Comparison of ENCODE assay signal across 8 cellular contexts in the genomic region with DNA sequence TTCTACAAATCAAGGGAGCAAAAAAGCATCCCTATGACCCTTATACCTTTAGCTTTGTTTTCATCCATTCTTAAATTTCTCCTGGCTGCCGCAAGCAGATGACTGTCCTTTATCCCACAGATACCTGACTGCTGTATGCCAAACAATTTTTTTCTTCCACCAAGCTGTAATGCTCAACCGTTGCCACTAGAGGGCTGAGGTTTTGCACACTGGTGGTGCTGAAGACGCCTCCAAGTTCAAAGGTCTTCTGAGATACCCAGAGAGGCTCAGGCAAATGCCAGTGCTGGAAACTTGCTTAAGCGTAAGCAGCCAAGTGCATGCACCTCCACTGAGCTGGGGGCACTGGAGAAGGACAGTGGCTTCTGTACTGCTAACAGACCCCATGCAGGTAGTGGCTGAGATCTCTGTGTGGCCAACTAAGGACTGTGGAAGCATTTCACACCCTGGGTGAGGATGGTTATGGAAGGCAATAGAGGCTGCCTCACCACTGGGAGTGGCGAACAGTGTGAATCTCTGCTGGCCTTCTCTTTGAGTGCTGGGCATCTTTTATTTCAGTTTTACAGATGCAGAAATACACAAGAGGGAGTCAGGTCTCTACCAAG. TPM values are rescaled to one million over a fixed set of nuclear protein-coding genes. Genes with fewer than 3 reads are reported as not detected.
DNase-seq lines count a peak whose midpoint lies in the region; ATAC-seq and TF ChIP-seq lines count a peak whose summit lies in the region.

No MANE protein-coding gene starts in this region.

- TF ChIP-seq POLR2A in spleen (IDR thresholded peaks at IDR 0.05), result no peak

- H3K9me2 ChIP-seq in SU-DHL-6 (replicated peaks; ENCODE audit: insufficient read depth, low read length), result no peaks in the 10 kb centered on the region

- H3K4me3 ChIP-seq in SU-DHL-6 (ENCODE audit: insufficient read depth, low read length, poor library complexity, severe bottlenecking) (no peak overlapping the region), spleen (no peak overlapping the region)

- H3K36me3 ChIP-seq in SU-DHL-6 (ENCODE audit: low read length) (no peaks in the 10 kb centered on the region), spleen (no peaks in the 10 kb centered on the region)

- no peak overlapping the region for H3K27ac Mint-ChIP-seq in activated naive CD8-positive, alpha-beta T cell treated with anti-CD3 and anti-CD28 coated beads for 36 hours

- no peaks in the 10 kb centered on the region for H3K27me3 Mint-ChIP-seq in activated naive CD8-positive, alpha-beta T cell treated with anti-CD3 and anti-CD28 coated beads for 36 hours

- H3F3A ChIP-seq in SU-DHL-6 (ENCODE audit: insufficient read depth), result no peaks in the 10 kb centered on the region

- no peak overlapping the region for H3K9ac ChIP-seq in SU-DHL-6 (ENCODE audit: low read length)

- ATAC-seq in GM21528 (IDR thresholded peaks at IDR 0.05; ENCODE audit: low FRiP score, unreplicated experiment) (peak; percentile 81), HG03457 (IDR thresholded peaks at IDR 0.05; ENCODE audit: unreplicated experiment) (no peak)

- no peak overlapping the region for H3K4me3 Mint-ChIP-seq in activated naive CD8-positive, alpha-beta T cell treated with anti-CD3 and anti-CD28 coated beads for 36 hours

- H3K4me1 ChIP-seq in spleen, result peaks cover 0 to 6% (median 2%) of the 10 kb centered on the region in 6 donors

- no peaks in the 10 kb centered on the region for H4K20me1 ChIP-seq in SU-DHL-6 (ENCODE audit: low read depth, low read length)

- no peaks in the 10 kb centered on the region for H3K79me2 ChIP-seq in SU-DHL-6 (ENCODE audit: insufficient read depth, low read length)

- H3K27me3 ChIP-seq in SU-DHL-6 (ENCODE audit: low read length) (no peaks in the 10 kb centered on the region), spleen (replicated peaks in 1 of 7) (peaks cover 0 to 17% (median 0%) of the 10 kb centered on the region in 7 donors)

- DNase-seq in DMS53 treated with DMSO at 0.1 percent for 48 hours (lab: John Stamatoyannopoulos, UW; ENCODE audit: unreplicated experiment) (peak; percentile 55), LHCN-M2 (ENCODE audit: low read depth) (peak; percentile 56), hepatic stellate cell (ENCODE audit: low spot score) (peak; percentile 54), spleen (no peak)
- DNase-seq in activated naive CD8-positive, alpha-beta T cell treated with anti-CD3 and anti-CD28 coated beads for 36 hours, result peak; percentile 49

- H3K4me1 Mint-ChIP-seq in activated naive CD8-positive, alpha-beta T cell treated with anti-CD3 and anti-CD28 coated beads for 36 hours, result no peaks in the 10 kb centered on the region

- H3K9me3 Mint-ChIP-seq in activated naive CD8-positive, alpha-beta T cell treated with anti-CD3 and anti-CD28 coated beads for 36 hours, result no peaks in the 10 kb centered on the region

- 35 to 48% (median 40%) methylated on average over 5 of the region's 5 CpGs for WGBS in spleen, 5 donors

- H3K4me2 ChIP-seq in SU-DHL-6 (ENCODE audit: low read depth, low read length, poor library complexity, severe bottlenecking), result no peak overlapping the region

- intact Hi-C loops in spleen (cut with DNase I; ENCODE audit: low total_unique reads), result no loop called here

- no peak overlapping the region for H3K27ac ChIP-seq in SU-DHL-6 (ENCODE audit: low read depth, low read length)
- no peak overlapping the region for H3K27ac ChIP-seq in spleen

- H2AFZ ChIP-seq in SU-DHL-6 (ENCODE audit: low read depth, low read length, severe bottlenecking), result no peak overlapping the region

- H3K36me3 Mint-ChIP-seq in activated naive CD8-positive, alpha-beta T cell treated with anti-CD3 and anti-CD28 coated beads for 36 hours, result no peaks in the 10 kb centered on the region

- TF ChIP-seq CTCF in SU-DHL-6 (IDR thresholded peaks at IDR 0.05; ENCODE audit: insufficient read depth, low read length, poor library complexity, severe bottlenecking), result peak; percentile 86
- TF ChIP-seq CTCF in spleen (IDR thresholded peaks at IDR 0.05 in 8 of 11, conservative IDR thresholded peaks at IDR 0.05 in 3 of 11), result peak; percentile 51 to 89 (median 78)

- H3K9me3 ChIP-seq in SU-DHL-6 (ENCODE audit: insufficient read depth, low read length) (no peaks in the 10 kb centered on the region), spleen (no peaks in the 10 kb centered on the region)

RNA-seq across cellular contexts. Expression of a gene that starts 28.5 kb away (rescaled TPM):
- 6.2 and 13.4 TPM in 2 replicates for total RNA-seq in LHCN-M2 (2014; rRNA removed)
- polyA plus RNA-seq in LHCN-M2 (2012), result 1.9 TPM
- total RNA-seq in activated naive CD8-positive, alpha-beta T cell treated with anti-CD3 and anti-CD28 coated beads for 36 hours, result 1 to 10 TPM; 1.3 to 1.4 TPM
- 1 to 10 TPM in 5 of 7 donors, under 1 TPM in 2; 0.68 to 4.1 (median 2.6) TPM for total RNA-seq in spleen
- 1 to 10 TPM; 1.6 to 2.2 (median 1.7) TPM for polyA plus RNA-seq in spleen
